Comparison of ENCODE assay signal across 25 cellular contexts in genomic region chr20:42836339-42836738, GRCh38.
A peak's percentile ranks its signal among the peaks of the same experiment; 100 is the strongest.
DNase-seq lines count a peak whose midpoint lies in the region; ATAC-seq and TF ChIP-seq lines count a peak whose summit lies in the region.
"Had no signal": no experiment of that assay in that cellular context is flagged by ENCODE, and none has a peak within 500 bp of the region (broad histone marks: within the 10 kb centered on the region; RNA-seq: fewer than 3 reads in every experiment).

No MANE protein-coding gene starts in this region.

- H3K9me3 ChIP-seq in lower lobe of right lung (no peaks in the 10 kb centered on the region), PC-9 (ENCODE audit: insufficient read depth, low read depth) (no peaks in the 10 kb centered on the region)
- H3K9me3 ChIP-seq: testis, vagina had no signal

- H3K4me2 ChIP-seq in PC-9 = no peak overlapping the region

- intact Hi-C loops in lower lobe of right lung (cut with DNase I) (no loop called here), PC-9 (cut with micrococcal nuclease; ENCODE audit: unreplicated experiment) (no loop called here)

- H3F3A ChIP-seq in PC-9 (ENCODE audit: insufficient read depth, low read depth) = no peaks in the 10 kb centered on the region

- TF ChIP-seq CTCF in VCaP (conservative IDR thresholded peaks at IDR 0.05) (0 out of 2 replicates have a peak, but pooled peaks have one; percentile 8), lower lobe of right lung (IDR thresholded peaks at IDR 0.05) (no peak), coronary artery (IDR thresholded peaks at IDR 0.05) (no peak), PC-9 (conservative IDR thresholded peaks at IDR 0.05) (no peak)

- H3K4me3 ChIP-seq in H7 (ENCODE audit: insufficient read depth, low read depth, low read length) (no peak overlapping the region), lower lobe of right lung (no peak overlapping the region), coronary artery (no peak overlapping the region), PC-9 (no peak overlapping the region)
- H3K4me3 ChIP-seq: GM12878, heart left ventricle, psoas muscle, testis, vagina had no signal

- CTCF ChIA-PET in PC-9 (lab: Charles Lee) = no interaction called here

- H3K27ac ChIP-seq in VCaP = peak overlapping the region; percentile 53
- no peak overlapping the region for H3K27ac ChIP-seq in lower lobe of right lung
- no peak overlapping the region for H3K27ac ChIP-seq in coronary artery
- no peak overlapping the region for H3K27ac ChIP-seq in PC-9
- H3K27ac ChIP-seq: 22Rv1, heart left ventricle, psoas muscle, testis, vagina had no signal

- no peak overlapping the region for H2AFZ ChIP-seq in PC-9

- peak; percentile 17 for DNase-seq in NCI-H1105 treated with DMSO at 0.1 percent for 48 hours (lab: John Stamatoyannopoulos, UW)
- DNase-seq in NCI-H1105 (lab: John Stamatoyannopoulos, UW) = no peak
- peak; percentile 31 for DNase-seq in H7
- DNase-seq in lower lobe of right lung = peak; percentile 49
- no peak for DNase-seq in foreskin melanocyte
- no peak for DNase-seq in coronary artery (ENCODE audit: low spot score)
- no peak for DNase-seq in PC-9
- DNase-seq: activated CD4-positive, alpha-beta memory T cell treated with anti-CD3 and anti-CD28 coated beads for 36 hours; activated CD8-positive, alpha-beta memory T cell treated with anti-CD3 and anti-CD28 coated beads, Interleukin-2, amount 50 U/mL, for 4 hours; activated naive CD4-positive, alpha-beta T cell treated with anti-CD3 and anti-CD28 coated beads for 36 hours; effector CD4-positive, alpha-beta T cell; foreskin fibroblast; heart left ventricle; KBM-7; psoas muscle; SHP77 treated with DMSO at 0.1 percent for 48 hours; stimulated activated naive CD4-positive, alpha-beta T cell treated with Interleukin-2 at 50 U/mL for 16 hours; SW 1271; T-helper 9 cell; testis had no signal

- no TSS peak for BruUV-seq in PC-9 (replicated peaks; lab: Mats Ljungman, UMichigan)

- H3K27me3 ChIP-seq in H7 (ENCODE audit: control insufficient read depth, insufficient read depth, low read length) (no peaks in the 10 kb centered on the region), lower lobe of right lung (ENCODE audit: low read depth) (no peaks in the 10 kb centered on the region), PC-9 (ENCODE audit: insufficient read depth, low read depth) (0 out of 2 replicates have a peak, but pooled peaks cover 4% of the 10 kb centered on the region)
- H3K27me3 ChIP-seq: heart left ventricle, testis, vagina had no signal

- H4K20me1 ChIP-seq in PC-9 (ENCODE audit: insufficient read depth) = no peaks in the 10 kb centered on the region

- no peaks in the 10 kb centered on the region for H3K36me3 ChIP-seq in H7 (replicated peaks; ENCODE audit: control insufficient read depth, insufficient read depth, low read length)
- no peaks in the 10 kb centered on the region for H3K36me3 ChIP-seq in lower lobe of right lung
- H3K36me3 ChIP-seq in PC-9 (ENCODE audit: low read depth) = no peaks in the 10 kb centered on the region
- H3K36me3 ChIP-seq: heart left ventricle, vagina had no signal

- no peaks in the 10 kb centered on the region for H3K4me1 ChIP-seq in lower lobe of right lung
- no peaks in the 10 kb centered on the region for H3K4me1 ChIP-seq in PC-9 (replicated peaks; ENCODE audit: insufficient read depth)
- H3K4me1 ChIP-seq: heart left ventricle, psoas muscle, testis, vagina had no signal

- no peaks in the 10 kb centered on the region for H3K79me2 ChIP-seq in PC-9 (ENCODE audit: low read depth)

- POLR2A ChIA-PET in PC-9 (lab: Charles Lee; ENCODE audit: unreplicated experiment) = no interaction called here

- ATAC-seq in lower lobe of right lung = no peak
- ATAC-seq: GM12878, heart left ventricle, Panc1, psoas muscle had no signal

- H3K9me2 ChIP-seq in PC-9 (ENCODE audit: insufficient read depth) = no peaks in the 10 kb centered on the region

Comparison
In these comparisons a context has a peak if more than half of its experiments do, and no peak if none do; other contexts are left out.
1. DNase-seq: peak in NCI-H1105 treated with DMSO at 0.1 percent for 48 hours (single experiment), H7 (single experiment) and lower lobe of right lung (single experiment); none in NCI-H1105 (single experiment), foreskin melanocyte (single experiment), coronary artery (single experiment) and PC-9 (0 of 2).